8 cellular contexts compared by ENCODE assay signal in the genomic region with DNA sequence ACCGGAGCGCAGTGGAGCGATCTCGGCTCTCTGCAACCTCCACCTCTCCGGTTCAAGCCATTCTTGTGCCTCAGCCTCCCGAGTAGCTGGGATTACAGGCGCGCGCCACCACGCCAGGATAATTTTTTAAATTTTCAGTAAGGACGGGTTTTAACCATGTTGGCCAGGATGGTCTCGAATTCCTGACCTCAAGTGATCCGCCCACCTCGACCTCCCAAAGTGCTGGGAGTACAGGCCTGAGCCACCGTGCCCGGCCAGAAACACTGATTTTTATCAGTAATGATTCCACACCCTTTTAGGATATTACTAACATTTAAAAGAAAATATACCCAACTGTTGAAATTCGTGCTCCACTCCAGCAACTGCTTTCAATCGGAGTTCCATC. TPM values are rescaled to one million over a fixed set of nuclear protein-coding genes. Genes with fewer than 3 reads are reported as not detected.
DNase-seq lines count a peak whose midpoint lies in the region; ATAC-seq and TF ChIP-seq lines count a peak whose summit lies in the region.

No MANE protein-coding gene starts in this region.

- in situ Hi-C loops in mammary epithelial cell (cut with MboI; ENCODE audit: low sequenced_read_pairs in 2 of 2), result no loop called here

- peaks cover 26% of the 10 kb centered on the region for H3K36me3 Mint-ChIP-seq in mesothelial cell of epicardium

- H3K4me3 Mint-ChIP-seq in mesothelial cell of epicardium, result peak overlapping the region; percentile 95

- H3K79me2 ChIP-seq in mammary epithelial cell (ENCODE audit: insufficient read depth, low read length), result no peaks in the 10 kb centered on the region

- H3K9ac ChIP-seq in mammary epithelial cell (ENCODE audit: insufficient read depth, low read length), result peak overlapping the region; percentile 50

- H3K27me3 Mint-ChIP-seq in mesothelial cell of epicardium (ENCODE audit: low read depth), result no peaks in the 10 kb centered on the region

- peaks cover 18% of the 10 kb centered on the region for H3K4me1 ChIP-seq in left ventricle myocardium inferior
- H3K4me1 ChIP-seq in mammary epithelial cell (ENCODE audit: insufficient read depth, low read length), result peaks cover 10% of the 10 kb centered on the region
- H3K4me1 ChIP-seq in uterus, result no peaks in the 10 kb centered on the region

- H3K27me3 ChIP-seq in left ventricle myocardium inferior (ENCODE audit: low read depth) (peaks cover 8% of the 10 kb centered on the region), mammary epithelial cell (ENCODE audit: insufficient read depth, low read length) (no peaks in the 10 kb centered on the region), uterus (no peaks in the 10 kb centered on the region)

- no peak for DNase-seq in left ventricle myocardium inferior
- no peak for DNase-seq in Right ventricle myocardium superior
- no peak for DNase-seq in mammary epithelial cell
- DNase-seq in mesothelial cell of epicardium (ENCODE audit: low spot score in 2 of 2, unreplicated experiment in 2 of 2), result no peak
- DNase-seq in uterus, result peak in 1 of 2 donors; percentile 13
- DNase-seq in NCI-H345 (lab: John Stamatoyannopoulos, UW), result no peak

- peak overlapping the region; percentile 83 for H3K4me3 ChIP-seq in left ventricle myocardium inferior
- H3K4me3 ChIP-seq in mammary epithelial cell (replicated peaks in 1 of 3; ENCODE audit: insufficient read depth in 1 of 3, low read depth in 2 of 3, low read length in 3 of 3), result peak overlapping the region; percentile 51 to 69 (median 69)
- H3K4me3 ChIP-seq in uterus, result peak overlapping the region; percentile 45 to 83

- WGBS in mammary epithelial cell (ENCODE audit: low coverage, missing lambda C conversion rate), result 72% methylated on average over 5 of the region's 18 CpGs

- H3K4me2 ChIP-seq in mammary epithelial cell (ENCODE audit: insufficient read depth, low read depth, low read length), result peak overlapping the region; percentile 83

- dilution Hi-C loops in mammary epithelial cell (cut with HindIII; ENCODE audit: low sequenced_read_pairs), result no loop called here

- H3K36me3 ChIP-seq in left ventricle myocardium inferior, result no peaks in the 10 kb centered on the region
- no peaks in the 10 kb centered on the region for H3K36me3 ChIP-seq in mammary epithelial cell (ENCODE audit: insufficient read depth, low read length)
- no peaks in the 10 kb centered on the region for H3K36me3 ChIP-seq in uterus

- TF ChIP-seq POLR2A in uterus (IDR thresholded peaks at IDR 0.05), result no peak

- H3K9me3 Mint-ChIP-seq in mesothelial cell of epicardium, result peaks cover 18% of the 10 kb centered on the region

- H4K20me1 ChIP-seq in mammary epithelial cell (ENCODE audit: insufficient read depth, low read length), result no peaks in the 10 kb centered on the region

- CTCF ChIA-PET in mammary epithelial cell (lab: Charles Lee; ENCODE audit: low non-redundant PET), result no interaction called here

- H2AFZ ChIP-seq in mammary epithelial cell (ENCODE audit: low read depth, low read length), result peak overlapping the region; percentile 97

- BruUV-seq in mammary epithelial cell (replicated peaks; lab: Mats Ljungman, UMichigan), result no TSS peak

- H3K4me1 Mint-ChIP-seq in mesothelial cell of epicardium, result peaks cover 13% of the 10 kb centered on the region

- peaks cover 22% of the 10 kb centered on the region for H3K9me3 ChIP-seq in left ventricle myocardium inferior (replicated peaks)
- no peaks in the 10 kb centered on the region for H3K9me3 ChIP-seq in mammary epithelial cell (replicated peaks; ENCODE audit: insufficient read depth, low read length)
- peaks cover 0 to 9% of the 10 kb centered on the region in 2 donors for H3K9me3 ChIP-seq in uterus

- intact Hi-C loops in left ventricle myocardium inferior (cut with micrococcal nuclease) (no loop called here), Right ventricle myocardium superior (cut with DNase I) (loop anchor here (10.0 kb wide), 2 partner anchors 177 to 707 kb away; no protein-coding TSS in a partner anchor), mammary epithelial cell (cut with micrococcal nuclease) (loop anchor here (5.0 to 10.0 kb wide), 2 partner anchors 80 to 677 kb away; a partner anchor contains a TSS), uterus (cut with DNase I; ENCODE audit: low total_unique reads) (no loop called here)

- ATAC-seq in Right ventricle myocardium superior (ENCODE audit: poor library complexity) (no peak), HG03342 (IDR thresholded peaks at IDR 0.05; ENCODE audit: unreplicated experiment) (no peak), HG02678 (IDR thresholded peaks at IDR 0.05; ENCODE audit: unreplicated experiment) (no peak)

- TF ChIP-seq CTCF in left ventricle myocardium inferior (IDR thresholded peaks at IDR 0.05; ENCODE audit: borderline replicate concordance) (no peak), mammary epithelial cell (conservative IDR thresholded peaks at IDR 0.05 in 1 of 2, IDR thresholded peaks at IDR 0.05 in 1 of 2; ENCODE audit: extremely low read depth in 1 of 2, insufficient read depth in 1 of 2, low read depth in 1 of 2, low read length in 2 of 2) (no peak), mesothelial cell of epicardium (IDR thresholded peaks at IDR 0.05; ENCODE audit: unreplicated experiment) (no peak), uterus (IDR thresholded peaks at IDR 0.05) (no peak)

- peak overlapping the region; percentile 87 for H3K27ac Mint-ChIP-seq in mesothelial cell of epicardium

- H3K27ac ChIP-seq in left ventricle myocardium inferior (replicated peaks), result peak overlapping the region; percentile 88
- H3K27ac ChIP-seq in mammary epithelial cell (ENCODE audit: insufficient read depth, low read depth, low read length), result peak overlapping the region; percentile 66
- peak overlapping the region; percentile 53 to 79 for H3K27ac ChIP-seq in uterus

RNA-seq across cellular contexts. Expression of a gene that starts 0.5 kb away (rescaled TPM):
- 0.91 TPM for total RNA-seq in left ventricle myocardium inferior
- 1.5 TPM for total RNA-seq in Right ventricle myocardium superior
- total RNA-seq in mammary epithelial cell, result under 1 TPM; 0.73 to 0.83 TPM
- 0.17 TPM for polyA plus RNA-seq in mammary epithelial cell
- polyA minus RNA-seq in mammary epithelial cell, result not detected
- total RNA-seq in mesothelial cell of epicardium, result 1.5 to 2.3 TPM (median 1.9 TPM) in 3 replicates
- total RNA-seq in uterus, result 10 to 100 TPM in 1 of 4 donors, 1 to 10 TPM in 2, under 1 TPM in 1; 0.26 to 17.6 (median 3.8) TPM

Comparison
In these comparisons a context has a peak if more than half of its experiments do, and no peak if none do; other contexts are left out.
1. intact Hi-C loops: an anchor here in Right ventricle myocardium superior (10.0 kb wide) and mammary epithelial cell (5.0 to 10.0 kb wide); none called in left ventricle myocardium inferior and uterus.